In the genomic region with DNA sequence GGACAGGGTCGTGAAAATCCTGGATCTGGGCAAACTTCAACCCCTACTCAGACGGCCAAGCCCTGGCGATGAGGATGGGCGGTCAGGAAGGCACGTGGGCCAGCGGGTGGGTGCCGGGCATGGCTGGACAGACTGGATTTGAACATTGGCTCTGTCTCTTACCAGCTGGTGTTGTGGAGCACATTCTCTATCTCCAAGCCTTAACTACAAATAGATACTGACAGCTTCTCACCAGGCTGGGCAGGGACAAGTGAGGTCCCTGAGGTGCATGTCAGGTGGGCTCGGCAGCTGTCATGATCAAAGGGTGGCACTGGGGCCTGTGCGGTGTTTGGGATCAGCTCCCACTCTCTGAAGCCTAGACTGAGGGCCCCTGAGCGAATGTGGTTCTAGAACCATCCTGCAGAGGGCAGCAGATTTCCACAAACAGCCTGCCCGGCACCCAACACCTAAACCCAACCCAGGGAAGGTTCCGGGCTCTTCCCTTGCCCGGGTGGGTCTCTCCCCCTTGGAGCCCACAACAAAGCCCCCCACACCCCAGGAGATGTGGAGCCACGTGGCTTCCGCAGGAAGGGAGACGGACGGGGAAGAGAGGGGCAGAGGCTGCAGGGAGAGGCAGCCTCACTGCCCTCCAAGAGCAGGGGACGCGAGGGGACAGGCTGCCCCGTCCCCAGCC, we compare ENCODE assay signal across 8 cellular contexts. TPM values are rescaled to one million over a fixed set of nuclear protein-coding genes. Genes with fewer than 3 reads are reported as not detected.
DNase-seq lines count a peak whose midpoint lies in the region; ATAC-seq and TF ChIP-seq lines count a peak whose summit lies in the region.

No MANE protein-coding gene starts in this region.

- ATAC-seq in GM19035 (IDR thresholded peaks at IDR 0.05; ENCODE audit: unreplicated experiment) (peak; percentile 82), HG03159 (IDR thresholded peaks at IDR 0.05; ENCODE audit: unreplicated experiment) (peak; percentile 82)

- H3K4me3 ChIP-seq in epithelial cell of proximal tubule (ENCODE audit: low read depth, low read length): no peak overlapping the region
- H3K4me3 ChIP-seq in muscle layer of duodenum (ENCODE audit: low read depth in 1 of 2, low read length in 2 of 2): peak overlapping the region in 1 of 2 donors; percentile 15

- peak overlapping the region; percentile 86 for H3K27ac ChIP-seq in muscle layer of duodenum (ENCODE audit: low read length)

- H3K9me3 ChIP-seq in muscle layer of duodenum (ENCODE audit: control insufficient read depth in 1 of 2, low read length in 2 of 2): no peaks in the 10 kb centered on the region

- no peaks in the 10 kb centered on the region for H3K27me3 ChIP-seq in muscle layer of duodenum (ENCODE audit: low read depth, low read length)

- DNase-seq in CD1c-positive myeloid dendritic cell (ENCODE audit: extremely low spot score) (peak; percentile 73), NCI-H748 treated with DMSO at 0.1 percent for 48 hours (lab: John Stamatoyannopoulos, UW) (peak; percentile 15), epithelial cell of proximal tubule (ENCODE audit: low read depth) (no peak)
- peak; percentile 80 for DNase-seq in activated CD8-positive, alpha-beta memory T cell treated with anti-CD3 and anti-CD28 coated beads, Interleukin-2, amount 50 U/mL, for 48 hours
- DNase-seq in stimulated activated CD8-positive, alpha-beta memory T cell treated with anti-CD3 and anti-CD28 coated beads, Interleukin-7, amount 100 ng/mL, for 48 hours (ENCODE audit: extremely low read depth in 1 of 2, low read depth in 1 of 2): peak; percentile 20 to 24

- TF ChIP-seq CTCF in epithelial cell of proximal tubule (conservative IDR thresholded peaks at IDR 0.05; ENCODE audit: low read depth, low read length): peak; percentile 85

- peaks cover 12 to 54% of the 10 kb centered on the region in 2 donors for H3K4me1 ChIP-seq in muscle layer of duodenum (ENCODE audit: control insufficient read depth in 1 of 2, insufficient read depth in 2 of 2, low read length in 2 of 2)

- H3K36me3 ChIP-seq in muscle layer of duodenum (ENCODE audit: control insufficient read depth in 1 of 2, insufficient read depth in 2 of 2, low read length in 2 of 2): peaks cover 8 to 11% of the 10 kb centered on the region in 2 donors

RNA-seq across cellular contexts. Expression of a gene that starts 58.4 kb away (rescaled TPM):
- 0.36 and 0.40 TPM in 2 replicates for total RNA-seq in epithelial cell of proximal tubule
